Comparison of ENCODE assay signal across 1 cellular context in the genomic region with DNA sequence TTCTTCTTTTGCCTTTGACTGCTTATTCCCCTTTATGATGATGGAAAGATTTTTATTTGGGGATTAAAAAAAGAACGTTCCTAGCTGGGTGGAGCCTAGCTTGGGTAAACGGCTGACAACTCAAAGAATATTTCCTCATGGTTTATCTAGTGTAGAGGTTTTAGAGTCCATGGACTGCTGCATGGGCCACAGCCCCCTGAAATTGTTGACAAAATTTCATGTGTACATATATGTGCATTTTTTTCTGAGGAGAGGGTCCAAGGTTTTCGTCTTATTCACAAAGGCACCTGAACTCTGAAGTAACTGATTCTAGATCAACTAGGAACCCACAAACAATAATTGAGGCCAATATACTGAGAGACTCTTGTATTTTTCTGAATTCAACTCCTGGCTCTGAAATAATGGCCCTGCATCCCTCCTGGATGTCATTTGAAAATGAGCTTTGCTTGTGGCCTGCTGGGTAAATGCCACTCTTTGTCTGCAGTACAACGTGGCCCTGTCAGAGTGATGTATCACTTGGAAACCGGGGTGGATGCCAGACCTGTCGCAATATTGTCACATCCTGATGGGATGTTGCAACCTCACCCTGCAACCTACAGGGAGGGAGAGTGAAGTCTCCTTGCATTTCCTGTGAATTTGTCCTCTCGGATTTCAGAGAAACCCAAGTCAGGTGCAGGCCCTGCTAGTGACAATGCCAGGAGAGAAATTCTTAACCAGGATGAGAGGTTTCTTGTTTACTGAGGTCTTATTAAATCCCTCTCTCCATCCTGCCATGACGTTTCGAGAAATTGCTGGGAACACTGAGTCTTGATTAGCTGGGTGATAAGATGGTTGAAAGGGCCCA.
TF ChIP-seq lines count a peak whose summit lies in the region.

No MANE protein-coding gene starts in this region.

TF ChIP-seq in GM23338, 12 proteins besides CTCF, POLR2A, EP300 and RAD21 (continued from another document):
- TF ChIP-seq, protein P1, sequence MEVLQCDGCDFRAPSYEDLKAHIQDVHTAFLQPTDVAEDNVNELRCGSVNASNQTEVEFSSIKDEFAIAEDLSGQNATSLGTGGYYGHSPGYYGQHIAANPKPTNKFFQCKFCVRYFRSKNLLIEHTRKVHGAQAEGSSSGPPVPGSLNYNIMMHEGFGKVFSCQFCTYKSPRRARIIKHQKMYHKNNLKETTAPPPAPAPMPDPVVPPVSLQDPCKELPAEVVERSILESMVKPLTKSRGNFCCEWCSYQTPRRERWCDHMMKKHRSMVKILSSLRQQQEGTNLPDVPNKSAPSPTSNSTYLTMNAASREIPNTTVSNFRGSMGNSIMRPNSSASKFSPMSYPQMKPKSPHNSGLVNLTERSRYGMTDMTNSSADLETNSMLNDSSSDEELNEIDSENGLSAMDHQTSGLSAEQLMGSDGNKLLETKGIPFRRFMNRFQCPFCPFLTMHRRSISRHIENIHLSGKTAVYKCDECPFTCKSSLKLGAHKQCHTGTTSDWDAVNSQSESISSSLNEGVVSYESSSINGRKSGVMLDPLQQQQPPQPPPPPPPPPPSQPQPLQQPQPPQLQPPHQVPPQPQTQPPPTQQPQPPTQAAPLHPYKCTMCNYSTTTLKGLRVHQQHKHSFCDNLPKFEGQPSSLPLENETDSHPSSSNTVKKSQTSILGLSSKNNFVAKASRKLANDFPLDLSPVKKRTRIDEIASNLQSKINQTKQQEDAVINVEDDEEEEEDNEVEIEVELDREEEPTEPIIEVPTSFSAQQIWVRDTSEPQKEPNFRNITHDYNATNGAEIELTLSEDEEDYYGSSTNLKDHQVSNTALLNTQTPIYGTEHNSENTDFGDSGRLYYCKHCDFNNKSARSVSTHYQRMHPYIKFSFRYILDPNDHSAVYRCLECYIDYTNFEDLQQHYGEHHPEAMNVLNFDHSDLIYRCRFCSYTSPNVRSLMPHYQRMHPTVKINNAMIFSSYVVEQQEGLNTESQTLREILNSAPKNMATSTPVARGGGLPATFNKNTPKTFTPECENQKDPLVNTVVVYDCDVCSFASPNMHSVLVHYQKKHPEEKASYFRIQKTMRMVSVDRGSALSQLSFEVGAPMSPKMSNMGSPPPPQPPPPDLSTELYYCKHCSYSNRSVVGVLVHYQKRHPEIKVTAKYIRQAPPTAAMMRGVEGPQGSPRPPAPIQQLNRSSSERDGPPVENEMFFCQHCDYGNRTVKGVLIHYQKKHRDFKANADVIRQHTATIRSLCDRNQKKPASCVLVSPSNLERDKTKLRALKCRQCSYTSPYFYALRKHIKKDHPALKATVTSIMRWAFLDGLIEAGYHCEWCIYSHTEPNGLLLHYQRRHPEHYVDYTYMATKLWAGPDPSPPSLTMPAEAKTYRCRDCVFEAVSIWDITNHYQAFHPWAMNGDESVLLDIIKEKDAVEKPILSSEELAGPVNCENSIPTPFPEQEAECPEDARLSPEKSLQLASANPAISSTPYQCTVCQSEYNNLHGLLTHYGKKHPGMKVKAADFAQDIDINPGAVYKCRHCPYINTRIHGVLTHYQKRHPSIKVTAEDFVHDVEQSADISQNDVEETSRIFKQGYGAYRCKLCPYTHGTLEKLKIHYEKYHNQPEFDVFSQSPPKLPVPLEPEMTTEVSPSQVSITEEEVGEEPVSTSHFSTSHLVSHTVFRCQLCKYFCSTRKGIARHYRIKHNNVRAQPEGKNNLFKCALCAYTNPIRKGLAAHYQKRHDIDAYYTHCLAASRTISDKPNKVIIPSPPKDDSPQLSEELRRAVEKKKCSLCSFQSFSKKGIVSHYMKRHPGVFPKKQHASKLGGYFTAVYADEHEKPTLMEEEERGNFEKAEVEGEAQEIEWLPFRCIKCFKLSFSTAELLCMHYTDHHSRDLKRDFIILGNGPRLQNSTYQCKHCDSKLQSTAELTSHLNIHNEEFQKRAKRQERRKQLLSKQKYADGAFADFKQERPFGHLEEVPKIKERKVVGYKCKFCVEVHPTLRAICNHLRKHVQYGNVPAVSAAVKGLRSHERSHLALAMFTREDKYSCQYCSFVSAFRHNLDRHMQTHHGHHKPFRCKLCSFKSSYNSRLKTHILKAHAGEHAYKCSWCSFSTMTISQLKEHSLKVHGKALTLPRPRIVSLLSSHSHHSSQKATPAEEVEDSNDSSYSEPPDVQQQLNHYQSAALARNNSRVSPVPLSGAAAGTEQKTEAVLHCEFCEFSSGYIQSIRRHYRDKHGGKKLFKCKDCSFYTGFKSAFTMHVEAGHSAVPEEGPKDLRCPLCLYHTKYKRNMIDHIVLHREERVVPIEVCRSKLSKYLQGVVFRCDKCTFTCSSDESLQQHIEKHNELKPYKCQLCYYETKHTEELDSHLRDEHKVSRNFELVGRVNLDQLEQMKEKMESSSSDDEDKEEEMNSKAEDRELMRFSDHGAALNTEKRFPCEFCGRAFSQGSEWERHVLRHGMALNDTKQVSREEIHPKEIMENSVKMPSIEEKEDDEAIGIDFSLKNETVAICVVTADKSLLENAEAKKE (CRISPR knock-in tag; IDR thresholded peaks at IDR 0.05) = no peak
- TF ChIP-seq, protein P2, sequence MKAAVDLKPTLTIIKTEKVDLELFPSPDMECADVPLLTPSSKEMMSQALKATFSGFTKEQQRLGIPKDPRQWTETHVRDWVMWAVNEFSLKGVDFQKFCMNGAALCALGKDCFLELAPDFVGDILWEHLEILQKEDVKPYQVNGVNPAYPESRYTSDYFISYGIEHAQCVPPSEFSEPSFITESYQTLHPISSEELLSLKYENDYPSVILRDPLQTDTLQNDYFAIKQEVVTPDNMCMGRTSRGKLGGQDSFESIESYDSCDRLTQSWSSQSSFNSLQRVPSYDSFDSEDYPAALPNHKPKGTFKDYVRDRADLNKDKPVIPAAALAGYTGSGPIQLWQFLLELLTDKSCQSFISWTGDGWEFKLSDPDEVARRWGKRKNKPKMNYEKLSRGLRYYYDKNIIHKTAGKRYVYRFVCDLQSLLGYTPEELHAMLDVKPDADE (IDR thresholded peaks at IDR 0.05) = no peak
- TF ChIP-seq NANOG (IDR thresholded peaks at IDR 0.05; ENCODE audit: borderline replicate concordance) (no peak), POLR2AphosphoS5 (IDR thresholded peaks at IDR 0.05; ENCODE audit: low read depth) (no peak), STAT1 (IDR thresholded peaks at IDR 0.05; ENCODE audit: unreplicated experiment) (no peak), EZH2phosphoT487 (IDR thresholded peaks at IDR 0.05; ENCODE audit: unreplicated experiment) (no peak), ZNF331 (CRISPR knock-in tag; IDR thresholded peaks at IDR 0.05; ENCODE audit: low read depth) (no peak)
